In the genomic region with DNA sequence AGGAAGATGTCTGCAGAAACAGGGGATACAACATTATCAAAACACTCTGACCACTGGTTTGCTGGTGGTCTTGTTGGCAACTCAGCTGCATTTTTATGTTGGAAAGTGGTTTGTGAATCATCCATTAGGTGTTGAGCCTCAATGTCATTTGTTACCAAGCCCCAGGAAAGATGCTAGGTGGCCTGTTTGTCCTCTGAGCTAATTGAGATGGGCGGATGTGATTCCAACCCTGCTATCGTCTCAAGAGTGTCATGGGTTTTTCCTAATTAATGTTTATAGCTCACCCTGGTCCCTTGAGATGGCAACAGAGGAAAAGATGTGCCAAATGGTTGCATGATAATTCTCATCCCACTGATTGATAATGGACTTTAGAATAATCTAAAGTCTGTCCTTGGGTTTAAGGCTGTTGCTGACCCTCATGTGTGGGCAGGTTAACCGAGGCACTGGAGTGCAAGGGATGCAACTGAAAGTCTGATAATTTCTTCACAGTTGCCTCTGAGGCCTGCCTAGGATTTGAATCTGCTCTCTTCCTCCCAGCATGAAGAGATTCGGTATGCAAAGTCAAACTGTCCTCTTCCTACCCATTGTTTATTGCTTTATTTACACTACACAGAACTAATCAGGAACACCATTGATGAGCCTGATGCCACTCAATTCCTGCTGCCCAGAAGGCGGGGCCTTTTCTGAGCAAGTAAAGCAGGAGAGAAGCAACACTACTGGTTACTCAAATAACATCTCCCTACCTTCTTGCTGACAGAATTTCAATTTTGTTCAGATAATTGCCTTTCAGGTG, we compare ENCODE assay signal across 3 cellular contexts.
TF ChIP-seq lines count a peak whose summit lies in the region.

No MANE protein-coding gene starts in this region.

TF ChIP-seq in SK-N-SH, 30 proteins besides CTCF, POLR2A, EP300 and RAD21 (continued from another document):
- peak; percentile 51; the same call in 1 of the 2 replicates for TF ChIP-seq TCF12 (IDR thresholded peaks at IDR 0.05)

TF ChIP-seq in SK-N-SH treated with all-trans-retinoic acid at 6 μM for 48 hours, 23 proteins besides CTCF, POLR2A, EP300 and RAD21 (continued from another document):
- TF ChIP-seq, protein P1, sequence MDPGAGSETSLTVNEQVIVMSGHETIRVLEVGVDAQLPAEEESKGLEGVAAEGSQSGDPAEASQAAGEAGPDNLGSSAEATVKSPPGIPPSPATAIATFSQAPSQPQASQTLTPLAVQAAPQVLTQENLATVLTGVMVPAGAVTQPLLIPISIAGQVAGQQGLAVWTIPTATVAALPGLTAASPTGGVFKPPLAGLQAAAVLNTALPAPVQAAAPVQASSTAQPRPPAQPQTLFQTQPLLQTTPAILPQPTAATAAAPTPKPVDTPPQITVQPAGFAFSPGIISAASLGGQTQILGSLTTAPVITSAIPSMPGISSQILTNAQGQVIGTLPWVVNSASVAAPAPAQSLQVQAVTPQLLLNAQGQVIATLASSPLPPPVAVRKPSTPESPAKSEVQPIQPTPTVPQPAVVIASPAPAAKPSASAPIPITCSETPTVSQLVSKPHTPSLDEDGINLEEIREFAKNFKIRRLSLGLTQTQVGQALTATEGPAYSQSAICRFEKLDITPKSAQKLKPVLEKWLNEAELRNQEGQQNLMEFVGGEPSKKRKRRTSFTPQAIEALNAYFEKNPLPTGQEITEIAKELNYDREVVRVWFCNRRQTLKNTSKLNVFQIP (CRISPR knock-in tag; IDR thresholded peaks at IDR 0.05; ENCODE audit: borderline replicate concordance, low read depth): no peak
- TF ChIP-seq PPARA (CRISPR knock-in tag; IDR thresholded peaks at IDR 0.05; ENCODE audit: borderline replicate concordance) (no peak), OSR1 (CRISPR knock-in tag; IDR thresholded peaks at IDR 0.05) (no peak), ESRRG (CRISPR knock-in tag; IDR thresholded peaks at IDR 0.05) (no peak), RARB (CRISPR knock-in tag; IDR thresholded peaks at IDR 0.05) (no peak), CSDC2 (CRISPR knock-in tag; IDR thresholded peaks at IDR 0.05) (no peak), GLIS3 (CRISPR knock-in tag; IDR thresholded peaks at IDR 0.05) (no peak)
- TF ChIP-seq, protein P2, sequence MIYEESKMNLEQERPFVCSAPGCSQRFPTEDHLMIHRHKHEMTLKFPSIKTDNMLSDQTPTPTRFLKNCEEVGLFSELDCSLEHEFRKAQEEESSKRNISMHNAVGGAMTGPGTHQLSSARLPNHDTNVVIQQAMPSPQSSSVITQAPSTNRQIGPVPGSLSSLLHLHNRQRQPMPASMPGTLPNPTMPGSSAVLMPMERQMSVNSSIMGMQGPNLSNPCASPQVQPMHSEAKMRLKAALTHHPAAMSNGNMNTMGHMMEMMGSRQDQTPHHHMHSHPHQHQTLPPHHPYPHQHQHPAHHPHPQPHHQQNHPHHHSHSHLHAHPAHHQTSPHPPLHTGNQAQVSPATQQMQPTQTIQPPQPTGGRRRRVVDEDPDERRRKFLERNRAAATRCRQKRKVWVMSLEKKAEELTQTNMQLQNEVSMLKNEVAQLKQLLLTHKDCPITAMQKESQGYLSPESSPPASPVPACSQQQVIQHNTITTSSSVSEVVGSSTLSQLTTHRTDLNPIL (CRISPR knock-in tag; IDR thresholded peaks at IDR 0.05; ENCODE audit: low read depth): no peak
- TF ChIP-seq, protein P3, sequence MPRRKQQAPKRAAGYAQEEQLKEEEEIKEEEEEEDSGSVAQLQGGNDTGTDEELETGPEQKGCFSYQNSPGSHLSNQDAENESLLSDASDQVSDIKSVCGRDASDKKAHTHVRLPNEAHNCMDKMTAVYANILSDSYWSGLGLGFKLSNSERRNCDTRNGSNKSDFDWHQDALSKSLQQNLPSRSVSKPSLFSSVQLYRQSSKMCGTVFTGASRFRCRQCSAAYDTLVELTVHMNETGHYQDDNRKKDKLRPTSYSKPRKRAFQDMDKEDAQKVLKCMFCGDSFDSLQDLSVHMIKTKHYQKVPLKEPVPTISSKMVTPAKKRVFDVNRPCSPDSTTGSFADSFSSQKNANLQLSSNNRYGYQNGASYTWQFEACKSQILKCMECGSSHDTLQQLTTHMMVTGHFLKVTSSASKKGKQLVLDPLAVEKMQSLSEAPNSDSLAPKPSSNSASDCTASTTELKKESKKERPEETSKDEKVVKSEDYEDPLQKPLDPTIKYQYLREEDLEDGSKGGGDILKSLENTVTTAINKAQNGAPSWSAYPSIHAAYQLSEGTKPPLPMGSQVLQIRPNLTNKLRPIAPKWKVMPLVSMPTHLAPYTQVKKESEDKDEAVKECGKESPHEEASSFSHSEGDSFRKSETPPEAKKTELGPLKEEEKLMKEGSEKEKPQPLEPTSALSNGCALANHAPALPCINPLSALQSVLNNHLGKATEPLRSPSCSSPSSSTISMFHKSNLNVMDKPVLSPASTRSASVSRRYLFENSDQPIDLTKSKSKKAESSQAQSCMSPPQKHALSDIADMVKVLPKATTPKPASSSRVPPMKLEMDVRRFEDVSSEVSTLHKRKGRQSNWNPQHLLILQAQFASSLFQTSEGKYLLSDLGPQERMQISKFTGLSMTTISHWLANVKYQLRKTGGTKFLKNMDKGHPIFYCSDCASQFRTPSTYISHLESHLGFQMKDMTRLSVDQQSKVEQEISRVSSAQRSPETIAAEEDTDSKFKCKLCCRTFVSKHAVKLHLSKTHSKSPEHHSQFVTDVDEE (CRISPR knock-in tag; IDR thresholded peaks at IDR 0.05): no peak
- TF ChIP-seq, protein P4, sequence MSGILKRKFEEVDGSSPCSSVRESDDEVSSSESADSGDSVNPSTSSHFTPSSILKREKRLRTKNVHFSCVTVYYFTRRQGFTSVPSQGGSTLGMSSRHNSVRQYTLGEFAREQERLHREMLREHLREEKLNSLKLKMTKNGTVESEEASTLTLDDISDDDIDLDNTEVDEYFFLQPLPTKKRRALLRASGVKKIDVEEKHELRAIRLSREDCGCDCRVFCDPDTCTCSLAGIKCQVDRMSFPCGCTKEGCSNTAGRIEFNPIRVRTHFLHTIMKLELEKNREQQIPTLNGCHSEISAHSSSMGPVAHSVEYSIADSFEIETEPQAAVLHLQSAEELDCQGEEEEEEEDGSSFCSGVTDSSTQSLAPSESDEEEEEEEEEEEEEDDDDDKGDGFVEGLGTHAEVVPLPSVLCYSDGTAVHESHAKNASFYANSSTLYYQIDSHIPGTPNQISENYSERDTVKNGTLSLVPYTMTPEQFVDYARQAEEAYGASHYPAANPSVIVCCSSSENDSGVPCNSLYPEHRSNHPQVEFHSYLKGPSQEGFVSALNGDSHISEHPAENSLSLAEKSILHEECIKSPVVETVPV (CRISPR knock-in tag; IDR thresholded peaks at IDR 0.05): no peak
- TF ChIP-seq, protein P5, sequence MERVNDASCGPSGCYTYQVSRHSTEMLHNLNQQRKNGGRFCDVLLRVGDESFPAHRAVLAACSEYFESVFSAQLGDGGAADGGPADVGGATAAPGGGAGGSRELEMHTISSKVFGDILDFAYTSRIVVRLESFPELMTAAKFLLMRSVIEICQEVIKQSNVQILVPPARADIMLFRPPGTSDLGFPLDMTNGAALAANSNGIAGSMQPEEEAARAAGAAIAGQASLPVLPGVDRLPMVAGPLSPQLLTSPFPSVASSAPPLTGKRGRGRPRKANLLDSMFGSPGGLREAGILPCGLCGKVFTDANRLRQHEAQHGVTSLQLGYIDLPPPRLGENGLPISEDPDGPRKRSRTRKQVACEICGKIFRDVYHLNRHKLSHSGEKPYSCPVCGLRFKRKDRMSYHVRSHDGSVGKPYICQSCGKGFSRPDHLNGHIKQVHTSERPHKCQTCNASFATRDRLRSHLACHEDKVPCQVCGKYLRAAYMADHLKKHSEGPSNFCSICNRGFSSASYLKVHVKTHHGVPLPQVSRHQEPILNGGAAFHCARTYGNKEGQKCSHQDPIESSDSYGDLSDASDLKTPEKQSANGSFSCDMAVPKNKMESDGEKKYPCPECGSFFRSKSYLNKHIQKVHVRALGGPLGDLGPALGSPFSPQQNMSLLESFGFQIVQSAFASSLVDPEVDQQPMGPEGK (CRISPR knock-in tag; IDR thresholded peaks at IDR 0.05; ENCODE audit: borderline replicate concordance): no peak

TF ChIP-seq in WTC11, 78 proteins besides CTCF, POLR2A, EP300 and RAD21:
- TF ChIP-seq, protein P6, sequence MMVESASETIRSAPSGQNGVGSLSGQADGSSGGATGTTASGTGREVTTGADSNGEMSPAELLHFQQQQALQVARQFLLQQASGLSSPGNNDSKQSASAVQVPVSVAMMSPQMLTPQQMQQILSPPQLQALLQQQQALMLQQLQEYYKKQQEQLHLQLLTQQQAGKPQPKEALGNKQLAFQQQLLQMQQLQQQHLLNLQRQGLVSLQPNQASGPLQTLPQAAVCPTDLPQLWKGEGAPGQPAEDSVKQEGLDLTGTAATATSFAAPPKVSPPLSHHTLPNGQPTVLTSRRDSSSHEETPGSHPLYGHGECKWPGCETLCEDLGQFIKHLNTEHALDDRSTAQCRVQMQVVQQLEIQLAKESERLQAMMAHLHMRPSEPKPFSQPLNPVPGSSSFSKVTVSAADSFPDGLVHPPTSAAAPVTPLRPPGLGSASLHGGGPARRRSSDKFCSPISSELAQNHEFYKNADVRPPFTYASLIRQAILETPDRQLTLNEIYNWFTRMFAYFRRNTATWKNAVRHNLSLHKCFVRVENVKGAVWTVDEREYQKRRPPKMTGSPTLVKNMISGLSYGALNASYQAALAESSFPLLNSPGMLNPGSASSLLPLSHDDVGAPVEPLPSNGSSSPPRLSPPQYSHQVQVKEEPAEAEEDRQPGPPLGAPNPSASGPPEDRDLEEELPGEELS (CRISPR knock-in tag; IDR thresholded peaks at IDR 0.05): peak; percentile 59; the same call in 1 of the 2 replicates
- no peak for TF ChIP-seq ZNF263 (CRISPR knock-in tag; IDR thresholded peaks at IDR 0.05; ENCODE audit: low read depth)
